9 cellular contexts compared by ENCODE assay signal in the genomic region with DNA sequence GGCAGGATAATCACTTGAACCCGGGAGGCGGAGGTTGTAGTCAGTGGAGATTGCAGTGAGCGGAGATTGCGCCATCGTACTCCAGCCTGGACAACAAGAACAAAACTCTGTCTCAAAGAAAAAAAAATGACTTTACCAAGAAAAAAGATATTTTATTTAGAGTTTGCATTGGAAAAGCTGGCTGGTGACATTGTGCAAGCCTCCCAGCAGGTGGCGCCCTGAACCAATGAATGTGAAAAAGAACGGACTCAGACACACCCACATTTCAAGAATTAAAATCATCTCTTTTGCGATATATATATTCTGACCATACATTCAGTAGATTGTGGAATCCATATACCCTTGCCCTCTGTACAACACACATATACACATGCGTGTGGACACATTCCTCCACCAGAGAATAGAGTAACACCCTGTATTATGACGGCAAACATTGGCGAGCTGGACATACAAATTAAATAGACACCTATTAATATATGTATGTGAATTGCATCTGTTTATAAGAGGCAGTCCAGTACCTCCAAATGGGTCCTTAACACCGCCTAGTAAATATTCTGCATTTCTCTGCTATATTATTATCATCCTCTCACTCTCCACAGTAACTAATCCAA. TPM values are rescaled to one million over a fixed set of nuclear protein-coding genes. Genes with fewer than 3 reads are reported as not detected.
DNase-seq lines count a peak whose midpoint lies in the region; ATAC-seq and TF ChIP-seq lines count a peak whose summit lies in the region.
"Had no signal": no experiment of that assay in that cellular context is flagged by ENCODE, and none has a peak within 500 bp of the region (broad histone marks: within the 10 kb centered on the region; RNA-seq: fewer than 3 reads in every experiment).

No MANE protein-coding gene starts in this region.

- H3K4me3 Mint-ChIP-seq in Caco-2 (ENCODE audit: unreplicated experiment) (no peak overlapping the region), nephron progenitor cell (no peak overlapping the region)
- no peak overlapping the region for H3K4me3 Mint-ChIP-seq in stimulated activated naive CD8-positive, alpha-beta T cell treated with anti-CD3 and anti-CD28 coated beads, Interleukin-15, amount 100 ng/mL, for 72 hours
- H3K4me3 Mint-ChIP-seq: activated naive CD8-positive, alpha-beta T cell had no signal

- H3K9me2 ChIP-seq in PC-3 (replicated peaks; ENCODE audit: low read length): no peaks in the 10 kb centered on the region

- peak; percentile 82 to 84 for TF ChIP-seq CTCF in Caco-2 (IDR thresholded peaks at IDR 0.05; ENCODE audit: insufficient read depth in 1 of 2, low read depth in 1 of 2, low read length in 1 of 2, severe bottlenecking in 1 of 2, unreplicated experiment in 1 of 2)
- peak; percentile 94 for TF ChIP-seq CTCF in PC-3 (conservative IDR thresholded peaks at IDR 0.05; ENCODE audit: low read depth, low read length)
- TF ChIP-seq CTCF in fibroblast of lung (conservative IDR thresholded peaks at IDR 0.05 in 1 of 2, IDR thresholded peaks at IDR 0.05 in 1 of 2; ENCODE audit: low read depth in 1 of 2, low read length in 2 of 2): peak; percentile 87 to 93
- peak; percentile 79 for TF ChIP-seq CTCF in nephron progenitor cell (IDR thresholded peaks at IDR 0.05)

- no peaks in the 10 kb centered on the region for H3K27me3 Mint-ChIP-seq in Caco-2 (ENCODE audit: insufficient read depth, unreplicated experiment)
- H3K27me3 Mint-ChIP-seq in nephron progenitor cell (ENCODE audit: low read depth, poor library complexity): peaks cover 3% of the 10 kb centered on the region
- H3K27me3 Mint-ChIP-seq in stimulated activated naive CD8-positive, alpha-beta T cell treated with anti-CD3 and anti-CD28 coated beads, Interleukin-15, amount 100 ng/mL, for 72 hours: no peaks in the 10 kb centered on the region
- H3K27me3 Mint-ChIP-seq: activated naive CD8-positive, alpha-beta T cell had no signal

- H3K4me1 Mint-ChIP-seq in Caco-2 (ENCODE audit: low read depth, unreplicated experiment) (no peaks in the 10 kb centered on the region), nephron progenitor cell (no peaks in the 10 kb centered on the region)
- H3K4me1 Mint-ChIP-seq in stimulated activated naive CD8-positive, alpha-beta T cell treated with anti-CD3 and anti-CD28 coated beads, Interleukin-15, amount 100 ng/mL, for 72 hours: no peaks in the 10 kb centered on the region

- no peak overlapping the region for H3K27ac ChIP-seq in PC-3 (ENCODE audit: low read length)
- no peak overlapping the region for H3K27ac ChIP-seq in fibroblast of lung (ENCODE audit: insufficient read depth, low read length)

- H3K4me1 ChIP-seq in Caco-2 (no peaks in the 10 kb centered on the region), PC-3 (ENCODE audit: insufficient read depth, low read length) (no peaks in the 10 kb centered on the region), fibroblast of lung (ENCODE audit: control insufficient read depth, extremely low read depth, insufficient read depth, low read length) (no peaks in the 10 kb centered on the region)

- H3K36me3 ChIP-seq in Caco-2 (ENCODE audit: control insufficient read depth, insufficient read depth, low read length) (no peaks in the 10 kb centered on the region), PC-3 (ENCODE audit: low read depth, low read length) (no peaks in the 10 kb centered on the region), fibroblast of lung (ENCODE audit: control insufficient read depth, insufficient read depth, low read length) (no peaks in the 10 kb centered on the region)

- H2AFZ ChIP-seq in PC-3 (ENCODE audit: low read length) (no peak overlapping the region), fibroblast of lung (ENCODE audit: low read length) (no peak overlapping the region)

- intact Hi-C loops in Caco-2 (cut with micrococcal nuclease; ENCODE audit: unreplicated experiment): loop anchor here (1.0 kb wide), 2 partner anchors 66 to 79 kb away; no protein-coding TSS in a partner anchor
- intact Hi-C loops in PC-3 (cut with micrococcal nuclease): loop anchor here (1.0 to 10.0 kb wide), 4 partner anchors 66 to 950 kb away; a partner anchor contains a TSS

- H4K20me1 ChIP-seq in PC-3 (ENCODE audit: low read length) (no peaks in the 10 kb centered on the region), fibroblast of lung (ENCODE audit: control insufficient read depth, extremely low read depth, insufficient read depth, low read length) (no peaks in the 10 kb centered on the region)

- DNase-seq in Caco-2: peak; percentile 49 to 69
- DNase-seq in PC-3: peak; percentile 78
- peak; percentile 65 for DNase-seq in activated T-cell treated with anti-CD3 and anti-CD28 coated beads, Interleukin-2, amount 50 U/mL, for 1 hour
- DNase-seq in fibroblast of lung (ENCODE audit: low read depth in 2 of 2): peak; percentile 30 to 66
- DNase-seq in nephron progenitor cell: peak; percentile 77
- DNase-seq in stimulated activated naive CD8-positive, alpha-beta T cell treated with anti-CD3 and anti-CD28 coated beads, Interleukin-15, amount 100 ng/mL, for 72 hours: peak; percentile 58 to 61

- H3K9me3 ChIP-seq in Caco-2: no peaks in the 10 kb centered on the region
- H3K9me3 ChIP-seq in PC-3 (ENCODE audit: low read length): no peaks in the 10 kb centered on the region
- H3K9me3 ChIP-seq in fibroblast of lung (ENCODE audit: control insufficient read depth, insufficient read depth, low read depth, low read length): no peaks in the 10 kb centered on the region

- CTCF ChIA-PET in Caco-2 (lab: Charles Lee) (interaction anchor here (0.6 to 1.5 kb wide), 6 partner anchors 28 to 246 kb away, joined by 3 to 10 read pairs (median 6); no protein-coding TSS in a partner anchor), PC-3 (lab: Charles Lee) (interaction anchor here (0.6 to 1.9 kb wide), 4 partner anchors 27 to 1159 kb away, joined by 3 to 7 read pairs (median 4); no protein-coding TSS in a partner anchor)

- POLR2A ChIA-PET in Caco-2 (lab: Charles Lee) (no interaction called here), PC-3 (lab: Charles Lee; ENCODE audit: unreplicated experiment) (no interaction called here)

- BruUV-seq in Caco-2 (replicated peaks; lab: Mats Ljungman, UMichigan): no TSS peak
- BruUV-seq in PC-3 (replicated peaks; lab: Mats Ljungman, UMichigan): no TSS peak

- no peaks in the 10 kb centered on the region for H3K9me3 Mint-ChIP-seq in Caco-2 (ENCODE audit: unreplicated experiment)
- no peaks in the 10 kb centered on the region for H3K9me3 Mint-ChIP-seq in nephron progenitor cell
- H3K9me3 Mint-ChIP-seq in stimulated activated naive CD8-positive, alpha-beta T cell treated with anti-CD3 and anti-CD28 coated beads, Interleukin-15, amount 100 ng/mL, for 72 hours: no peaks in the 10 kb centered on the region

- no peak overlapping the region for H3K27ac Mint-ChIP-seq in Caco-2 (ENCODE audit: unreplicated experiment)
- no peak overlapping the region for H3K27ac Mint-ChIP-seq in nephron progenitor cell
- no peak overlapping the region for H3K27ac Mint-ChIP-seq in stimulated activated naive CD8-positive, alpha-beta T cell treated with anti-CD3 and anti-CD28 coated beads, Interleukin-15, amount 100 ng/mL, for 72 hours
- H3K27ac Mint-ChIP-seq: activated naive CD8-positive, alpha-beta T cell had no signal

- peak; percentile 50 for ATAC-seq in HG02759 (IDR thresholded peaks at IDR 0.05; ENCODE audit: unreplicated experiment)
- ATAC-seq in PC-3: peak; percentile 64
- no peak for ATAC-seq in stimulated activated naive CD8-positive, alpha-beta T cell treated with anti-CD3 and anti-CD28 coated beads, Interleukin-15, amount 100 ng/mL, for 72 hours
- no peak for ATAC-seq in HG03039 (IDR thresholded peaks at IDR 0.05; ENCODE audit: unreplicated experiment)

- H3K79me2 ChIP-seq in PC-3 (ENCODE audit: low read length) (no peaks in the 10 kb centered on the region), fibroblast of lung (ENCODE audit: control insufficient read depth, insufficient read depth, low read length) (no peaks in the 10 kb centered on the region)

- H3K9ac ChIP-seq in PC-3 (ENCODE audit: low read length) (no peak overlapping the region), fibroblast of lung (ENCODE audit: insufficient read depth, low read length) (no peak overlapping the region)

- H3K36me3 Mint-ChIP-seq in Caco-2 (ENCODE audit: insufficient read depth, unreplicated experiment) (no peaks in the 10 kb centered on the region), nephron progenitor cell (ENCODE audit: low read depth) (no peaks in the 10 kb centered on the region)
- H3K36me3 Mint-ChIP-seq: activated naive CD8-positive, alpha-beta T cell had no signal

- H3F3A ChIP-seq in PC-3 (ENCODE audit: low read length, unreplicated experiment): no peaks in the 10 kb centered on the region

- H3K4me2 ChIP-seq in PC-3 (ENCODE audit: low read length) (no peak overlapping the region), fibroblast of lung (ENCODE audit: extremely low read depth, insufficient read depth, low read length) (no peak overlapping the region)

- H3K4me3 ChIP-seq in Caco-2 (ENCODE audit: low read depth, low read length) (no peak overlapping the region), PC-3 (ENCODE audit: low read length) (no peak overlapping the region), fibroblast of lung (replicated peaks in 1 of 4; ENCODE audit: control extremely low read depth in 1 of 4, insufficient read depth in 1 of 4, low read depth in 3 of 4, low read length in 4 of 4) (no peak overlapping the region)

- H3K27me3 ChIP-seq in Caco-2 (replicated peaks; ENCODE audit: control insufficient read depth, insufficient read depth, low read length): no peaks in the 10 kb centered on the region
- peaks cover 84% of the 10 kb centered on the region for H3K27me3 ChIP-seq in PC-3 (ENCODE audit: low read length)
- peaks cover 6% of the 10 kb centered on the region for H3K27me3 ChIP-seq in fibroblast of lung (ENCODE audit: control insufficient read depth, insufficient read depth, low read length)

RNA-seq across cellular contexts. Expression of a gene that starts 39.0 kb away (rescaled TPM):
- total RNA-seq in Caco-2 (2022) (not detected in 2 replicates), PC-3 (2014; rRNA removed) (not detected in 2 replicates), fibroblast of lung (2.1 TPM in 1 of 2 replicates, not detected in the other)
- polyA plus RNA-seq in fibroblast of lung: not detected in 2 replicates
- not detected in 2 replicates for polyA plus RNA-seq in fibroblast of lung (2012)
- polyA minus RNA-seq in fibroblast of lung (ENCODE audit: low replicate concordance): not detected in 2 replicates

RNA-seq across cellular contexts. Expression of a gene that starts 55.8 kb away (rescaled TPM):
- total RNA-seq in Caco-2 (2022): not detected in 2 replicates
- not detected in 2 replicates for total RNA-seq in PC-3 (2014; rRNA removed)
- not detected in 2 replicates for total RNA-seq in fibroblast of lung
- not detected in 2 replicates for polyA plus RNA-seq in fibroblast of lung
- polyA plus RNA-seq in fibroblast of lung (2012): not detected in 2 replicates
- not detected in 2 replicates for polyA minus RNA-seq in fibroblast of lung (ENCODE audit: low replicate concordance)

Comparison
In these comparisons a context has a peak if more than half of its experiments do, and no peak if none do; other contexts are left out.
1. ATAC-seq: peak in HG02759 (single experiment) and PC-3 (single experiment); none in stimulated activated naive CD8-positive, alpha-beta T cell treated with anti-CD3 and anti-CD28 coated beads, Interleukin-15, amount 100 ng/mL, for 72 hours (single experiment) and HG03039 (single experiment).
2. Peak in every context shown above with its lines, with median percentiles within 50 percentile points of each other: DNase-seq and CTCF ChIP-seq.